Comparison of ENCODE assay signal across 1 cellular context in genomic region chr7:122717356-122718089, GRCh38.
TF ChIP-seq lines count a peak whose summit lies in the region.

No MANE protein-coding gene starts in this region.

TF ChIP-seq in GM12878, 131 proteins besides CTCF, POLR2A, EP300 and RAD21 (continued from another document):
- TF ChIP-seq ZNF687 (IDR thresholded peaks at IDR 0.05) (no peak), IKZF1 (conservative IDR thresholded peaks at IDR 0.05) (no peak), ELK1 (IDR thresholded peaks at IDR 0.05; ENCODE audit: low read depth, low read length) (no peak), SMAD1 (IDR thresholded peaks at IDR 0.05; ENCODE audit: low read depth, partially characterized antibody) (no peak), CREM (IDR thresholded peaks at IDR 0.05; ENCODE audit: low read depth) (no peak), SREBF2 (IDR thresholded peaks at IDR 0.05; ENCODE audit: low read length) (no peak), NRF1 (conservative IDR thresholded peaks at IDR 0.05; ENCODE audit: low read depth, low read length) (no peak), ZNF207 (IDR thresholded peaks at IDR 0.05; ENCODE audit: borderline replicate concordance) (no peak), GATAD2B (conservative IDR thresholded peaks at IDR 0.05; ENCODE audit: low read depth) (no peak), FOXK2 (IDR thresholded peaks at IDR 0.05) (no peak), SUZ12 (IDR thresholded peaks at IDR 0.05; ENCODE audit: unreplicated experiment) (no peak), MYB (IDR thresholded peaks at IDR 0.05; ENCODE audit: borderline replicate concordance, low read depth, low read length) (no peak), MEF2A (IDR thresholded peaks at IDR 0.05; ENCODE audit: insufficient read depth, low read depth, low read length) (no peak), NBN (IDR thresholded peaks at IDR 0.05) (no peak), FOXM1 (IDR thresholded peaks at IDR 0.05; ENCODE audit: low read depth, low read length) (no peak)
